In the genomic region with DNA sequence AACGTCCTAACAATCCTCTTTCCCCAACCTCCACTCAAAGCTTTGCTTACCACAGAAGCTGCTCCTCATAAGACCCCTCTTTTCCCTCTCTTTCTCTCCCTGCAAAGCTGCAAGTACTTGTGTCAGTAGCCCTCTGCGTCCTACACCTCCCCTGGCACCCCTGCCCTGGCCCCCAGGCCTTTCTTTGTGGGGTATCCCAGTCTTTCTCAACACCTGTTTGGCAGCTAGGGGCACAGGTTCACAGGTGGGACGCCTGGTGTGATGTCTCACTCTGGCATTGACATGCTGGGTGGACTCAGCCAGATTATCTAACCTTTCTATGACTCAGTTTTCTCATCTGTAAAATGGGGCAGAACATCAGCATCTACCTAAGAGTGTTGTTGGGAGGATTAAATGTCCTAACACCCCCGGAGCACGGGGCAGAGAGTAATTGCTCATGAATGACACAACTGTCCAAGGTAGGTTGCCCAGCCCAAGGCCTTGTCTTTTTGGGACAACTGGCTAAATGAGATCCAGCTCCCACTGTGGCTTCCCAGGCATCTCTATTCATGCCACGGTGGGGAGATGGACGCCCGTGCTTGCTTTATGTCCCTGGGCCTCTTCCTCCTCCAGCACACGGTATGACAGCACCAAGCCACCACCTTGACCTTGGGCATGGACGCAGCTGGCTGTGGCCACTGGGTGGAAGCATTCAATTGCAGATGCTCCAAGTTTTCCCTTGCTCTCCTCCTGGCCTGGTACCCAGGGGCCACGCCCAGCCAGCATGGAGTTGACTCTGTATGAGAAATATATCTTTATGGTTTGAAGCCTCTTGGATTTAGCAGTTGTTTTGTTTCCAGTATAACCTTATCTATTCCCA, we compare ENCODE assay signal across 20 cellular contexts.
A peak's percentile ranks its signal among the peaks of the same experiment; 100 is the strongest.
DNase-seq lines count a peak whose midpoint lies in the region; ATAC-seq, FAIRE-seq and TF ChIP-seq lines count a peak whose summit lies in the region.
"Had no signal": no experiment of that assay in that cellular context is flagged by ENCODE, and none has a peak within 500 bp of the region (broad histone marks: within the 10 kb centered on the region; RNA-seq: fewer than 3 reads in every experiment).

No MANE protein-coding gene starts in this region.

- H3K27ac ChIP-seq in breast epithelium (peak overlapping the region; percentile 72 to 75), HepG2 (ENCODE audit: extremely low read length, insufficient read depth, low read length) (peak overlapping the region; percentile 43), vagina (peak overlapping the region; percentile 72), prostate gland (peak overlapping the region in 1 of 2 donors; percentile 50)
- H3K27ac ChIP-seq: BLaER1 treated with 17β-estradiol and CSF1 and Interleukin-3, amounts not matched to agents 10 nM and 100 nM; SK-N-MC had no signal

- H3K4me1 Mint-ChIP-seq in MCF 10A (ENCODE audit: insufficient read depth, unreplicated experiment): no peaks in the 10 kb centered on the region

- BruUV-seq in MCF 10A (replicated peaks; lab: Mats Ljungman, UMichigan): no TSS peak
- no TSS peak for BruUV-seq in HepG2 (replicated peaks; lab: Mats Ljungman, UMichigan)

- no peak overlapping the region for H3K4me3 ChIP-seq in breast epithelium
- no peak overlapping the region for H3K4me3 ChIP-seq in HepG2 (replicated peaks in 1 of 3; ENCODE audit: insufficient read depth in 1 of 3, low read depth in 2 of 3, low read length in 3 of 3)
- H3K4me3 ChIP-seq in vagina: no peak overlapping the region
- no peak overlapping the region for H3K4me3 ChIP-seq in prostate gland
- H3K4me3 ChIP-seq: BLaER1 treated with 17β-estradiol and CSF1 and Interleukin-3, amounts not matched to agents 10 nM and 100 nM; SK-N-MC; thyroid gland had no signal

- H4K20me1 ChIP-seq in HepG2 (ENCODE audit: insufficient read depth, low read length): no peaks in the 10 kb centered on the region
- H4K20me1 ChIP-seq: BLaER1 treated with 17β-estradiol and CSF1 and Interleukin-3, amounts not matched to agents 10 nM and 100 nM had no signal

- H3K4me3 Mint-ChIP-seq in MCF 10A (ENCODE audit: unreplicated experiment): no peak overlapping the region
- H3K4me3 Mint-ChIP-seq: activated naive CD4-positive, alpha-beta T cell treated with anti-CD3 and anti-CD28 coated beads for 36 hours; H9; naive B cell had no signal

- H2AFZ ChIP-seq in HepG2 (ENCODE audit: low read length): no peak overlapping the region

- intact Hi-C loops in breast epithelium (cut with DNase I; ENCODE audit: low total_unique reads): no loop called here
- intact Hi-C loops in MCF 10A (cut with micrococcal nuclease): loop anchor here (2.0 kb wide), 1 partner anchor 207 kb away; no protein-coding TSS in a partner anchor
- intact Hi-C loops in HepG2 (cut with micrococcal nuclease; ENCODE audit: unreplicated experiment): loop anchor here (5.0 to 10.0 kb wide), 4 partner anchors 47 to 379 kb away; a partner anchor contains a TSS
- intact Hi-C loops in sciatic nerve (cut with DNase I): loop anchor here (2.0 to 10.0 kb wide), 2 partner anchors 63 to 209 kb away; no protein-coding TSS in a partner anchor
- intact Hi-C loops in vagina (cut with DNase I): loop anchor here (2.0 kb wide), 1 partner anchor 61 kb away; no protein-coding TSS in a partner anchor
- intact Hi-C loops in prostate gland (cut with DNase I): loop anchor here (2.0 kb wide), 1 partner anchor 207 kb away; no protein-coding TSS in a partner anchor

- no peak overlapping the region for H3K4me2 ChIP-seq in HepG2 (ENCODE audit: low read depth, low read length)
- H3K4me2 ChIP-seq: BLaER1 treated with 17β-estradiol and CSF1 and Interleukin-3, amounts not matched to agents 10 nM and 100 nM had no signal

- ATAC-seq in HepG2 (no peak), sciatic nerve (no peak), HG02840 (IDR thresholded peaks at IDR 0.05; ENCODE audit: low FRiP score, unreplicated experiment) (no peak), GM18909 (IDR thresholded peaks at IDR 0.05; ENCODE audit: poor library complexity, unreplicated experiment) (no peak)

- DNase-seq in breast epithelium (ENCODE audit: low spot score in 2 of 2): peak in 1 of 2 donors; percentile 40
- DNase-seq in MCF 10A (ENCODE audit: unreplicated experiment): no peak
- no peak for DNase-seq in HepG2 (ENCODE audit: low spot score)
- peak; percentile 52 for DNase-seq in sciatic nerve (ENCODE audit: low spot score)
- no peak for DNase-seq in vagina (ENCODE audit: extremely low spot score in 2 of 2)
- DNase-seq in prostate gland (ENCODE audit: low spot score): no peak
- DNase-seq: activated CD4-positive, alpha-beta T cell treated with anti-CD3 and anti-CD28 coated beads for 4 hours; activated naive CD4-positive, alpha-beta T cell treated with anti-CD3 and anti-CD28 coated beads for 36 hours; H9; kidney glomerular epithelial cell; naive B cell; NCI-H2029 treated with DMSO at 0.1 percent for 48 hours; NCI-H524; stimulated activated CD4-positive, alpha-beta T cell treated with anti-CD3 and anti-CD28 coated beads, Interleukin-1b, Interleukin-23, amount 100 ng/mL, for 48 hours; T1000; thyroid gland had no signal

- TF ChIP-seq CTCF in breast epithelium (IDR thresholded peaks at IDR 0.05) (no peak), MCF 10A (IDR thresholded peaks at IDR 0.05; ENCODE audit: unreplicated experiment) (no peak), HepG2 (CRISPR knock-in tag; IDR thresholded peaks at IDR 0.05) (no peak), vagina (IDR thresholded peaks at IDR 0.05) (no peak), prostate gland (IDR thresholded peaks at IDR 0.05) (no peak)

- H3K9me3 Mint-ChIP-seq in MCF 10A (ENCODE audit: unreplicated experiment): no peaks in the 10 kb centered on the region
- H3K9me3 Mint-ChIP-seq: activated naive CD4-positive, alpha-beta T cell treated with anti-CD3 and anti-CD28 coated beads for 36 hours; H9; naive B cell had no signal

- TF ChIP-seq POLR2A in breast epithelium (IDR thresholded peaks at IDR 0.05) (no peak), HepG2 (IDR thresholded peaks at IDR 0.05; ENCODE audit: insufficient read depth in 1 of 2, low read depth in 2 of 2, low read length in 2 of 2) (no peak), vagina (IDR thresholded peaks at IDR 0.05) (no peak), prostate gland (IDR thresholded peaks at IDR 0.05) (no peak)

- in situ Hi-C loops in HepG2 (cut with HindIII; ENCODE audit: extremely low pct_ligation_motif_present, low pct_unique_long_range_greater_than_20kb): no loop called here

- H3K27me3 ChIP-seq in breast epithelium (no peaks in the 10 kb centered on the region), HepG2 (ENCODE audit: control insufficient read depth in 1 of 2, insufficient read depth in 2 of 2, low read length in 2 of 2) (0 out of 5 replicates have a peak, but pooled peaks cover 0 to 3% of the 10 kb centered on the region in 2 experiments), vagina (no peaks in the 10 kb centered on the region), prostate gland (replicated peaks; ENCODE audit: insufficient read depth) (no peaks in the 10 kb centered on the region)
- H3K27me3 ChIP-seq: BLaER1 treated with 17β-estradiol and CSF1 and Interleukin-3, amounts not matched to agents 10 nM and 100 nM; thyroid gland had no signal

- TF ChIP-seq EP300 in HepG2 (IDR thresholded peaks at IDR 0.05; ENCODE audit: low read depth in 2 of 2, low read length in 2 of 2): no peak
- TF ChIP-seq EP300 in HepG2 (CRISPR knock-in tag; IDR thresholded peaks at IDR 0.05; ENCODE audit: borderline replicate concordance): no peak

- POLR2A ChIA-PET in MCF 10A (lab: Yijun Ruan, JAX) (no interaction called here), HepG2 (lab: Yijun Ruan, JAX) (interaction anchor here (1.0 to 4.0 kb wide), 5 partner anchors 44 to 244 kb away, joined by 3 to 16 read pairs (median 3); a partner anchor contains a TSS)

- FAIRE-seq in HepG2 (lab: Jason Lieb, UNC): no peak

- CTCF ChIA-PET in MCF 10A (lab: Yijun Ruan, JAX) (interaction anchor here (0.6 to 12.0 kb wide), 33 partner anchors 10 to 779 kb away, joined by 3 to 341 read pairs (median 4); a partner anchor contains a TSS), HepG2 (lab: Yijun Ruan, JAX; ENCODE audit: low intra/inter-chr PET ratio, low total read pairs) (interaction anchor here (1.5 to 9.4 kb wide), 2 partner anchors 62 to 208 kb away, joined by 3 to 223 read pairs; no protein-coding TSS in a partner anchor)

- peaks cover 2% of the 10 kb centered on the region for H3K27me3 Mint-ChIP-seq in MCF 10A (ENCODE audit: insufficient read depth, unreplicated experiment)

- WGBS in HepG2 (ENCODE audit: low lambda C conversion rate): 63% methylated on average over 11 of the region's 11 CpGs
- WGBS in prostate gland: 83% methylated on average over 11 of the region's 11 CpGs

- H3K79me2 ChIP-seq in HepG2 (ENCODE audit: insufficient read depth, low read length): no peaks in the 10 kb centered on the region

- no peaks in the 10 kb centered on the region for H3K9me3 ChIP-seq in breast epithelium
- H3K9me3 ChIP-seq in HepG2 (ENCODE audit: low read length): no peaks in the 10 kb centered on the region
- no peaks in the 10 kb centered on the region for H3K9me3 ChIP-seq in vagina
- H3K9me3 ChIP-seq in prostate gland: no peaks in the 10 kb centered on the region
- H3K9me3 ChIP-seq: BLaER1 treated with 17β-estradiol and CSF1 and Interleukin-3, amounts not matched to agents 10 nM and 100 nM; thyroid gland had no signal

- H3K27ac Mint-ChIP-seq in MCF 10A (ENCODE audit: low read depth, unreplicated experiment): no peak overlapping the region
- H3K27ac Mint-ChIP-seq: activated naive CD4-positive, alpha-beta T cell treated with anti-CD3 and anti-CD28 coated beads for 36 hours; H9 had no signal

- H3K9ac ChIP-seq in HepG2 (ENCODE audit: insufficient read depth, low read depth, low read length): no peak overlapping the region
- H3K9ac ChIP-seq: BLaER1 treated with 17β-estradiol and CSF1 and Interleukin-3, amounts not matched to agents 10 nM and 100 nM had no signal

- H3K4me1 ChIP-seq in breast epithelium (peaks cover 0 to 7% of the 10 kb centered on the region in 2 donors), HepG2 (ENCODE audit: insufficient read depth, low read length) (peaks cover 100% of the 10 kb centered on the region), vagina (peaks cover 23% of the 10 kb centered on the region), prostate gland (replicated peaks) (no peaks in the 10 kb centered on the region)

- TF ChIP-seq RAD21 in HepG2 (CRISPR knock-in tag; IDR thresholded peaks at IDR 0.05): no peak

- H3K36me3 ChIP-seq in breast epithelium (no peaks in the 10 kb centered on the region), HepG2 (replicated peaks in 1 of 2; ENCODE audit: control insufficient read depth in 1 of 2, insufficient read depth in 2 of 2, low read length in 2 of 2) (no peaks in the 10 kb centered on the region), vagina (no peaks in the 10 kb centered on the region), prostate gland (no peaks in the 10 kb centered on the region)
- H3K36me3 ChIP-seq: BLaER1 treated with 17β-estradiol and CSF1 and Interleukin-3, amounts not matched to agents 10 nM and 100 nM; thyroid gland had no signal

- H3K36me3 Mint-ChIP-seq in MCF 10A (ENCODE audit: insufficient read depth, unreplicated experiment): no peaks in the 10 kb centered on the region
- H3K36me3 Mint-ChIP-seq: naive B cell had no signal

TF ChIP-seq in HepG2, 621 proteins besides CTCF, POLR2A, EP300 and RAD21 (continues in another document):
- TF ChIP-seq NR2C2 (CRISPR knock-in tag; IDR thresholded peaks at IDR 0.05; ENCODE audit: borderline replicate concordance): no peak
- TF ChIP-seq SUZ12 (IDR thresholded peaks at IDR 0.05; ENCODE audit: low read depth, low read length): no peak
- no peak for TF ChIP-seq PHF21A (CRISPR knock-in tag; IDR thresholded peaks at IDR 0.05)
